In the genomic region with DNA sequence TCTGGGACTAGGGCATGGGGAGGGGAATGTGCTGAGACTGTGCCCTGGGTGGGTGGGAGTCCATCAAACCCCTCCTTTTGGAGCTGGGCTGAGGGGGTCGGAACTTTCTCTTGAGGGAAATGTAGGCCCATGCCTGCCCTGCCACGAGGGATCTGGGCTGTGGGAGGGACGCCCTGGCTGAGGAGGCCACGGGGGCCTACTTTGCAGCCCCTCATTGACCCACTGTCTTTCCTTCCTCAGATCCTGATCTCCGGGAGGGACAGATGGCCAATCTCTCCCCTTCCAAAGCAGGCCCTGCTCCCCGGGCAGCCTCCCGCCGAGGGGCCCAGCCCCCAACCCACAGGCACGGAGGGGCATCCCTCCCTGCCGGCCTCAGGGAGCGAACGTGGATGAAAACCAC, we compare ENCODE assay signal across 1 cellular context.
TF ChIP-seq lines count a peak whose summit lies in the region.

No MANE protein-coding gene starts in this region.

TF ChIP-seq in HEK293, 187 proteins besides CTCF, POLR2A, EP300 and RAD21 (continued from another document):
- TF ChIP-seq ZSCAN18 (tag by site-specific recombination; IDR thresholded peaks at IDR 0.05) (no peak), ZNF302 (tag by site-specific recombination; IDR thresholded peaks at IDR 0.05; ENCODE audit: low read depth) (no peak), ZBTB8A (tag by site-specific recombination; IDR thresholded peaks at IDR 0.05) (no peak), GLI4 (tag by site-specific recombination; IDR thresholded peaks at IDR 0.05) (no peak), KLF8 (tag by site-specific recombination; IDR thresholded peaks at IDR 0.05) (no peak)
